Comparison of ENCODE assay signal across 8 cellular contexts in genomic region chr7:86926732-86927131, GRCh38.
DNase-seq lines count a peak whose midpoint lies in the region; ATAC-seq and TF ChIP-seq lines count a peak whose summit lies in the region.

No MANE protein-coding gene starts in this region.

- intact Hi-C loops in esophagus squamous epithelium (cut with DNase I), result loop anchor here (10.0 kb wide), 1 partner anchor 308 kb away; no protein-coding TSS in a partner anchor

- H3K36me3 ChIP-seq in GM23338 (ENCODE audit: insufficient read depth) (no peaks in the 10 kb centered on the region), SU-DHL-6 (ENCODE audit: low read length) (0 out of 2 replicates have a peak, but pooled peaks cover 7% of the 10 kb centered on the region), esophagus squamous epithelium (no peaks in the 10 kb centered on the region)

- no peak overlapping the region for H3K27ac Mint-ChIP-seq in GM23338

- no peak overlapping the region for H3K9ac ChIP-seq in SU-DHL-6 (ENCODE audit: low read length)

- H3K9me3 Mint-ChIP-seq in GM23338, result no peaks in the 10 kb centered on the region

- no peaks in the 10 kb centered on the region for H4K20me1 ChIP-seq in GM23338 (replicated peaks; ENCODE audit: insufficient read depth)
- no peaks in the 10 kb centered on the region for H4K20me1 ChIP-seq in SU-DHL-6 (ENCODE audit: low read depth, low read length)

- 0 to 14% methylated on average over 2 of the region's 2 CpGs for WGBS in esophagus squamous epithelium, 2 donors

- no peaks in the 10 kb centered on the region for H3K36me3 Mint-ChIP-seq in GM23338 (ENCODE audit: low read depth)

- H3K27ac ChIP-seq in GM23338 (ENCODE audit: low read depth) (no peak overlapping the region), SU-DHL-6 (ENCODE audit: low read depth, low read length) (no peak overlapping the region), esophagus squamous epithelium (no peak overlapping the region)

- peak; percentile 76 to 87 for TF ChIP-seq CTCF in GM23338 (conservative IDR thresholded peaks at IDR 0.05; ENCODE audit: low read depth in 2 of 2)
- TF ChIP-seq CTCF in SU-DHL-6 (IDR thresholded peaks at IDR 0.05; ENCODE audit: insufficient read depth, low read length, poor library complexity, severe bottlenecking), result peak; percentile 95
- TF ChIP-seq CTCF in esophagus squamous epithelium (IDR thresholded peaks at IDR 0.05), result peak; percentile 21 to 60 (median 41)

- H2AFZ ChIP-seq in GM23338 (no peak overlapping the region), SU-DHL-6 (ENCODE audit: low read depth, low read length, severe bottlenecking) (no peak overlapping the region)

- H3K4me3 ChIP-seq in GM23338 (no peak overlapping the region), SU-DHL-6 (ENCODE audit: insufficient read depth, low read length, poor library complexity, severe bottlenecking) (no peak overlapping the region), esophagus squamous epithelium (no peak overlapping the region)

- H3K27me3 ChIP-seq in GM23338 (ENCODE audit: insufficient read depth) (0 out of 2 replicates have a peak, but pooled peaks cover under 1% of the 10 kb centered on the region), SU-DHL-6 (ENCODE audit: low read length) (no peaks in the 10 kb centered on the region), esophagus squamous epithelium (no peaks in the 10 kb centered on the region)

- H3F3A ChIP-seq in GM23338 (replicated peaks; ENCODE audit: low read depth) (no peaks in the 10 kb centered on the region), SU-DHL-6 (ENCODE audit: insufficient read depth) (0 out of 2 replicates have a peak, but pooled peaks cover 6% of the 10 kb centered on the region)

- H3K4me2 ChIP-seq in GM23338 (no peak overlapping the region), SU-DHL-6 (ENCODE audit: low read depth, low read length, poor library complexity, severe bottlenecking) (no peak overlapping the region)

- peaks cover 5% of the 10 kb centered on the region for H3K27me3 Mint-ChIP-seq in GM23338 (ENCODE audit: insufficient read depth, low read depth, poor library complexity)

- H3K4me1 ChIP-seq in GM23338 (ENCODE audit: insufficient read depth) (no peaks in the 10 kb centered on the region), esophagus squamous epithelium (no peaks in the 10 kb centered on the region)

- H3K79me2 ChIP-seq in GM23338 (replicated peaks; ENCODE audit: insufficient read depth) (no peaks in the 10 kb centered on the region), SU-DHL-6 (ENCODE audit: insufficient read depth, low read length) (no peaks in the 10 kb centered on the region)

- H3K9me2 ChIP-seq in GM23338 (ENCODE audit: insufficient read depth) (no peaks in the 10 kb centered on the region), SU-DHL-6 (replicated peaks; ENCODE audit: insufficient read depth, low read length) (no peaks in the 10 kb centered on the region)

- peak; percentile 5 to 10 for DNase-seq in stimulated activated CD4-positive, alpha-beta T cell treated with anti-CD3 and anti-CD28 coated beads, Interleukin-15, amount 100 ng/mL, for 48 hours (ENCODE audit: low read depth in 2 of 2)
- DNase-seq in stimulated activated CD4-positive, alpha-beta T cell treated with anti-CD3 and anti-CD28 coated beads, Interleukin-2, amount 100 ng/mL, for 24 hours, result no peak
- DNase-seq in GM23338 (ENCODE audit: low spot score), result peak; percentile 79
- peak; percentile 76 for DNase-seq in NCI-H1092 treated with DMSO at 0.1 percent for 48 hours (lab: John Stamatoyannopoulos, UW)
- no peak for DNase-seq in esophagus squamous epithelium (lab: John Stamatoyannopoulos, UW)
- peak; percentile 67 for DNase-seq in pons (ENCODE audit: low spot score)
- no peak for DNase-seq in GOT3 (lab: John Stamatoyannopoulos, UW)

- no peak for TF ChIP-seq POLR2A in esophagus squamous epithelium (IDR thresholded peaks at IDR 0.05)

- H3K4me3 Mint-ChIP-seq in GM23338, result no peak overlapping the region

- H3K4me1 Mint-ChIP-seq in GM23338, result no peaks in the 10 kb centered on the region; the same call in 2 of the 3 replicates

- H3K9me3 ChIP-seq in SU-DHL-6 (ENCODE audit: insufficient read depth, low read length), result no peaks in the 10 kb centered on the region
- no peaks in the 10 kb centered on the region for H3K9me3 ChIP-seq in esophagus squamous epithelium

- peak; percentile 69 for ATAC-seq in GM23338

TF ChIP-seq in GM23338, 12 proteins besides CTCF, POLR2A, EP300 and RAD21 (continues in another document):
- TF ChIP-seq ZNF462 (CRISPR knock-in tag; IDR thresholded peaks at IDR 0.05) (no peak), NANOG (IDR thresholded peaks at IDR 0.05; ENCODE audit: borderline replicate concordance) (no peak), ZNF331 (CRISPR knock-in tag; IDR thresholded peaks at IDR 0.05; ENCODE audit: low read depth) (no peak), CREB1 (CRISPR knock-in tag; IDR thresholded peaks at IDR 0.05; ENCODE audit: low read depth) (no peak), EZH2 (IDR thresholded peaks at IDR 0.05; ENCODE audit: low read depth, unreplicated experiment) (no peak), ZNF114 (CRISPR knock-in tag; IDR thresholded peaks at IDR 0.05) (no peak)

Comparison
In these comparisons a context has a peak if more than half of its experiments do, and no peak if none do; other contexts are left out.
1. DNase-seq: peak in stimulated activated CD4-positive, alpha-beta T cell treated with anti-CD3 and anti-CD28 coated beads, Interleukin-15, amount 100 ng/mL, for 48 hours (2 of 2), GM23338 (single experiment), NCI-H1092 treated with DMSO at 0.1 percent for 48 hours (single experiment) and pons (single experiment); none in stimulated activated CD4-positive, alpha-beta T cell treated with anti-CD3 and anti-CD28 coated beads, Interleukin-2, amount 100 ng/mL, for 24 hours (0 of 2), esophagus squamous epithelium (single experiment) and GOT3 (single experiment).
2. CTCF ChIP-seq: peak in every context shown above with its lines; median percentile 95 in SU-DHL-6; 82 in GM23338; 41 in esophagus squamous epithelium.